15 cellular contexts compared by ENCODE assay signal in the genomic region with DNA sequence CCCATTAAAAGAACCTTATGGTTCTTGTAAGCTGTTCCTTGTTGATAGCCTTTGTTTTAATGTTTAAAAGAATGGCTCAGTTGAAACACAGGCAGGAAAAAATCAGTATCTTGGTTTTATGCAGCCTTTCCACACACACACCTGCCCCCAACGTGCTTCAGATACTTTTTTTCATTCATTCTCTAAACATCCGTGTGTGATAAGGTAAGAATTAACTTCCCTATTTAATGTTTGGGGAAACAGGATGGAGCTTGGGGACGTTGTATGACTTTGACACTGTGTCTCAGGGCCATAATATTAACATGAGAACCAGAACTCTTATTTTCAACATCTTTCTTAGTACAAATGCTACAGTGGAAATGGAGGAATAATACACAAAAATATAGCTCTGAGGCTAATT. TPM values are rescaled to one million over a fixed set of nuclear protein-coding genes. Genes with fewer than 3 reads are reported as not detected.
DNase-seq lines count a peak whose midpoint lies in the region; ATAC-seq, FAIRE-seq and TF ChIP-seq lines count a peak whose summit lies in the region.
"Had no signal": no experiment of that assay in that cellular context is flagged by ENCODE, and none has a peak within 500 bp of the region (broad histone marks: within the 10 kb centered on the region; RNA-seq: fewer than 3 reads in every experiment).

No MANE protein-coding gene starts in this region.

- peaks cover 9% of the 10 kb centered on the region for H3K79me2 ChIP-seq in MM.1S (ENCODE audit: low read length)

- no peak overlapping the region for H3K4me3 ChIP-seq in mucosa of descending colon
- no peak overlapping the region for H3K4me3 ChIP-seq in MM.1S (ENCODE audit: low read length)
- H3K4me3 ChIP-seq: BLaER1 treated with 17β-estradiol and CSF1 and Interleukin-3, amounts not matched to agents 10 nM and 100 nM; HAP-1 had no signal

- H3K9me3 ChIP-seq in mucosa of descending colon, result no peaks in the 10 kb centered on the region
- no peaks in the 10 kb centered on the region for H3K9me3 ChIP-seq in MM.1S (replicated peaks; ENCODE audit: insufficient read depth, low read length)
- H3K9me3 ChIP-seq: BLaER1 treated with 17β-estradiol and CSF1 and Interleukin-3, amounts not matched to agents 10 nM and 100 nM; HAP-1 had no signal

- no peak overlapping the region for H3K4me2 ChIP-seq in MM.1S (ENCODE audit: low read depth, low read length)
- H3K4me2 ChIP-seq: BLaER1 treated with 17β-estradiol and CSF1 and Interleukin-3, amounts not matched to agents 10 nM and 100 nM had no signal

- H3K27ac Mint-ChIP-seq in activated naive CD8-positive, alpha-beta T cell, result peak overlapping the region; percentile 46
- H3K27ac Mint-ChIP-seq in activated naive CD8-positive, alpha-beta T cell treated with anti-CD3 and anti-CD28 coated beads, Interleukin-2, amount 50 U/mL, for 24 hours, result no peak overlapping the region

- H3K4me1 ChIP-seq in mucosa of descending colon (ENCODE audit: low read depth) (peaks cover 18% of the 10 kb centered on the region), MM.1S (ENCODE audit: low read length) (peaks cover 16% of the 10 kb centered on the region)

- no peaks in the 10 kb centered on the region for H3K9me3 Mint-ChIP-seq in activated naive CD8-positive, alpha-beta T cell (ENCODE audit: low read depth)
- no peaks in the 10 kb centered on the region for H3K9me3 Mint-ChIP-seq in activated naive CD8-positive, alpha-beta T cell treated with anti-CD3 and anti-CD28 coated beads, Interleukin-2, amount 50 U/mL, for 24 hours

- TF ChIP-seq POLR2A in H54 (IDR thresholded peaks at IDR 0.05; ENCODE audit: low read depth, low read length), result no peak

- no peak overlapping the region for H3K9ac ChIP-seq in MM.1S (ENCODE audit: low read length)
- H3K9ac ChIP-seq: BLaER1 treated with 17β-estradiol and CSF1 and Interleukin-3, amounts not matched to agents 10 nM and 100 nM had no signal

- H3K36me3 Mint-ChIP-seq in activated naive CD8-positive, alpha-beta T cell, result peaks cover 4% of the 10 kb centered on the region
- H3K36me3 Mint-ChIP-seq in activated naive CD8-positive, alpha-beta T cell treated with anti-CD3 and anti-CD28 coated beads, Interleukin-2, amount 50 U/mL, for 24 hours (ENCODE audit: low read depth), result peaks cover 18% of the 10 kb centered on the region

- 0 out of 2 replicates have a peak, but pooled peaks cover 10% of the 10 kb centered on the region for H3F3A ChIP-seq in MM.1S (ENCODE audit: insufficient read depth, low read length)

- H2AFZ ChIP-seq in MM.1S (ENCODE audit: low read length), result no peak overlapping the region

- no peak overlapping the region for H3K27ac ChIP-seq in MM.1S (ENCODE audit: low read length)
- H3K27ac ChIP-seq: BLaER1 treated with 17β-estradiol and CSF1 and Interleukin-3, amounts not matched to agents 10 nM and 100 nM had no signal

- no peak for TF ChIP-seq CTCF in mucosa of descending colon (IDR thresholded peaks at IDR 0.05)
- no peak for TF ChIP-seq CTCF in MM.1S (IDR thresholded peaks at IDR 0.05; ENCODE audit: low read length)

- FAIRE-seq in H54 (lab: Jason Lieb, UNC), result peak; percentile 60
- FAIRE-seq: HepG2 had no signal

- H3K27me3 Mint-ChIP-seq in activated naive CD8-positive, alpha-beta T cell, result no peaks in the 10 kb centered on the region
- H3K27me3 Mint-ChIP-seq in activated naive CD8-positive, alpha-beta T cell treated with anti-CD3 and anti-CD28 coated beads, Interleukin-2, amount 50 U/mL, for 24 hours, result no peaks in the 10 kb centered on the region
- H3K27me3 Mint-ChIP-seq: CD4-positive, CD25-positive, alpha-beta regulatory T cell had no signal

- no peak for ATAC-seq in activated naive CD8-positive, alpha-beta T cell treated with anti-CD3 and anti-CD28 coated beads, Interleukin-2, amount 50 U/mL, for 24 hours
- ATAC-seq in mucosa of descending colon, result peak; percentile 66
- no peak for ATAC-seq in GM21786 (IDR thresholded peaks at IDR 0.05; ENCODE audit: unreplicated experiment)
- ATAC-seq: HepG2 had no signal

- H3K9me2 ChIP-seq in MM.1S (replicated peaks; ENCODE audit: insufficient read depth, low read length), result no peaks in the 10 kb centered on the region

- no peaks in the 10 kb centered on the region for H3K27me3 ChIP-seq in MM.1S (replicated peaks; ENCODE audit: insufficient read depth, low read length)
- H3K27me3 ChIP-seq: BLaER1 treated with 17β-estradiol and CSF1 and Interleukin-3, amounts not matched to agents 10 nM and 100 nM had no signal

- intact Hi-C loops in mucosa of descending colon (cut with DNase I, micrococcal nuclease), result no loop called here

- no peaks in the 10 kb centered on the region for H4K20me1 ChIP-seq in MM.1S (ENCODE audit: insufficient read depth, low read length)

- H3K4me1 Mint-ChIP-seq in activated naive CD8-positive, alpha-beta T cell (ENCODE audit: low read depth), result peaks cover 48% of the 10 kb centered on the region
- H3K4me1 Mint-ChIP-seq in activated naive CD8-positive, alpha-beta T cell treated with anti-CD3 and anti-CD28 coated beads, Interleukin-2, amount 50 U/mL, for 24 hours, result peaks cover 35% of the 10 kb centered on the region

- H3K36me3 ChIP-seq in mucosa of descending colon (ENCODE audit: low read depth), result no peaks in the 10 kb centered on the region
- no peaks in the 10 kb centered on the region for H3K36me3 ChIP-seq in MM.1S (replicated peaks; ENCODE audit: insufficient read depth, low read length)
- H3K36me3 ChIP-seq: HAP-1 had no signal

- no peak overlapping the region for H3K4me3 Mint-ChIP-seq in activated naive CD8-positive, alpha-beta T cell
- no peak overlapping the region for H3K4me3 Mint-ChIP-seq in activated naive CD8-positive, alpha-beta T cell treated with anti-CD3 and anti-CD28 coated beads, Interleukin-2, amount 50 U/mL, for 24 hours
- H3K4me3 Mint-ChIP-seq: CD4-positive, CD25-positive, alpha-beta regulatory T cell had no signal

- no peak for DNase-seq in activated naive CD8-positive, alpha-beta T cell treated with anti-CD3 and anti-CD28 coated beads, Interleukin-2, amount 50 U/mL, for 24 hours
- DNase-seq in H54 (ENCODE audit: insufficient read length, low spot score), result no peak
- no peak for DNase-seq in mucosa of descending colon
- DNase-seq in MM.1S, result no peak
- DNase-seq in DMS153 (lab: John Stamatoyannopoulos, UW), result no peak
- DNase-seq: ACHN; CD4-positive, CD25-positive, alpha-beta regulatory T cell; DMS79 treated with DMSO at 0.1 percent for 48 hours; GDM1; GOT3 had no signal

RNA-seq across cellular contexts. Expression of gene ZNF622, which starts 5.8 kb away (rescaled TPM):
- total RNA-seq in mucosa of descending colon, result 10 to 100 TPM; 34.1 to 48.5 (median 38.4) TPM
